19 cellular contexts compared by ENCODE assay signal in genomic region chr5:142883025-142883424, GRCh38.
DNase-seq lines count a peak whose midpoint lies in the region; ATAC-seq and TF ChIP-seq lines count a peak whose summit lies in the region.
"Had no signal": no experiment of that assay in that cellular context is flagged by ENCODE, and none has a peak within 500 bp of the region (broad histone marks: within the 10 kb centered on the region; RNA-seq: fewer than 3 reads in every experiment).

No MANE protein-coding gene starts in this region.

- no peak for ATAC-seq in HG03442 (IDR thresholded peaks at IDR 0.05; ENCODE audit: unreplicated experiment)
- ATAC-seq in HG02623 (IDR thresholded peaks at IDR 0.05; ENCODE audit: unreplicated experiment) = no peak
- ATAC-seq in GM21528 (IDR thresholded peaks at IDR 0.05; ENCODE audit: low FRiP score, unreplicated experiment) = no peak
- ATAC-seq: activated T-cell treated with anti-CD3 and anti-CD28 coated beads, Interleukin-2, amount 50 U/mL, for 4 hours had no signal

- H3K9ac ChIP-seq in subcutaneous abdominal adipose tissue (ENCODE audit: low read length in 5 of 5) = no peak overlapping the region
- H3K9ac ChIP-seq: BLaER1 treated with 17β-estradiol and CSF1 and Interleukin-3, amounts not matched to agents 10 nM and 100 nM had no signal

- no peak overlapping the region for H3K4me3 Mint-ChIP-seq in HFFc6
- no peak overlapping the region for H3K4me3 Mint-ChIP-seq in type B pancreatic cell
- H3K4me3 Mint-ChIP-seq: activated naive CD8-positive, alpha-beta T cell treated with anti-CD3 and anti-CD28 coated beads, Interleukin-2, amount 10 ng/mL, durations not matched to agents 7 days and 5 days; activated T-cell treated with anti-CD3 and anti-CD28 coated beads, Interleukin-2, amount 50 U/mL, for 4 hours; H9 had no signal

- H3K9me3 ChIP-seq in right atrium auricular region (no peaks in the 10 kb centered on the region), subcutaneous abdominal adipose tissue (ENCODE audit: control insufficient read depth in 5 of 5, low read length in 5 of 5) (no peaks in the 10 kb centered on the region)
- H3K9me3 ChIP-seq: BLaER1 treated with 17β-estradiol and CSF1 and Interleukin-3, amounts not matched to agents 10 nM and 100 nM; sigmoid colon had no signal

- no peaks in the 10 kb centered on the region for H3K36me3 Mint-ChIP-seq in HFFc6 (ENCODE audit: low read depth)
- no peaks in the 10 kb centered on the region for H3K36me3 Mint-ChIP-seq in type B pancreatic cell
- H3K36me3 Mint-ChIP-seq: activated naive CD8-positive, alpha-beta T cell treated with anti-CD3 and anti-CD28 coated beads, Interleukin-2, amount 10 ng/mL, durations not matched to agents 7 days and 5 days had no signal

- H3K27me3 Mint-ChIP-seq in HFFc6 (ENCODE audit: insufficient read depth) = peaks cover 2% of the 10 kb centered on the region; the same call in 1 of the 2 replicates
- no peaks in the 10 kb centered on the region for H3K27me3 Mint-ChIP-seq in type B pancreatic cell
- H3K27me3 Mint-ChIP-seq: activated naive CD8-positive, alpha-beta T cell treated with anti-CD3 and anti-CD28 coated beads, Interleukin-2, amount 10 ng/mL, durations not matched to agents 7 days and 5 days had no signal

- H3K4me1 ChIP-seq in right atrium auricular region (peaks cover 0 to 88% of the 10 kb centered on the region in 2 donors), subcutaneous abdominal adipose tissue (ENCODE audit: control insufficient read depth in 5 of 5, insufficient read depth in 5 of 5, low read length in 5 of 5) (peaks cover 0 to 33% (median 18%) of the 10 kb centered on the region in 5 donors)

- H3K4me1 Mint-ChIP-seq in HFFc6 (ENCODE audit: low read depth) = peaks cover 45% of the 10 kb centered on the region
- H3K4me1 Mint-ChIP-seq in type B pancreatic cell (ENCODE audit: unreplicated experiment) = peaks cover 6% of the 10 kb centered on the region

- no peak for TF ChIP-seq CTCF in HFFc6 (IDR thresholded peaks at IDR 0.05)
- TF ChIP-seq CTCF in coronary artery (IDR thresholded peaks at IDR 0.05) = no peak
- TF ChIP-seq CTCF in right atrium auricular region (IDR thresholded peaks at IDR 0.05) = no peak
- no peak for TF ChIP-seq CTCF in type B pancreatic cell (conservative IDR thresholded peaks at IDR 0.05)

- H3K27me3 ChIP-seq in right atrium auricular region = no peaks in the 10 kb centered on the region
- H3K27me3 ChIP-seq in subcutaneous abdominal adipose tissue (ENCODE audit: control insufficient read depth in 5 of 5, insufficient read depth in 4 of 5, low read length in 5 of 5) = no peaks in the 10 kb centered on the region
- H3K27me3 ChIP-seq: BLaER1 treated with 17β-estradiol and CSF1 and Interleukin-3, amounts not matched to agents 10 nM and 100 nM; sigmoid colon had no signal

- H3K9me3 Mint-ChIP-seq in HFFc6 = no peaks in the 10 kb centered on the region
- no peaks in the 10 kb centered on the region for H3K9me3 Mint-ChIP-seq in type B pancreatic cell
- H3K9me3 Mint-ChIP-seq: activated naive CD8-positive, alpha-beta T cell treated with anti-CD3 and anti-CD28 coated beads, Interleukin-2, amount 10 ng/mL, durations not matched to agents 7 days and 5 days; activated T-cell treated with anti-CD3 and anti-CD28 coated beads, Interleukin-2, amount 50 U/mL, for 4 hours; H9 had no signal

- H3K36me3 ChIP-seq in right atrium auricular region (peaks cover 14% of the 10 kb centered on the region), subcutaneous abdominal adipose tissue (ENCODE audit: control insufficient read depth in 5 of 5, insufficient read depth in 5 of 5, low read length in 5 of 5) (peaks cover 0 to 19% (median 0%) of the 10 kb centered on the region in 5 donors)
- H3K36me3 ChIP-seq: sigmoid colon had no signal

- H3K27ac Mint-ChIP-seq in HFFc6 = no peak overlapping the region
- H3K27ac Mint-ChIP-seq in type B pancreatic cell = no peak overlapping the region
- H3K27ac Mint-ChIP-seq: activated naive CD8-positive, alpha-beta T cell treated with anti-CD3 and anti-CD28 coated beads, Interleukin-2, amount 10 ng/mL, durations not matched to agents 7 days and 5 days; H9 had no signal

- peak overlapping the region; percentile 48 to 76 for H3K27ac ChIP-seq in coronary artery
- peak overlapping the region; percentile 60 to 82 for H3K27ac ChIP-seq in right atrium auricular region
- peak overlapping the region; percentile 2 for H3K27ac ChIP-seq in subcutaneous abdominal adipose tissue (ENCODE audit: low read depth, low read length)
- H3K27ac ChIP-seq: BLaER1 treated with 17β-estradiol and CSF1 and Interleukin-3, amounts not matched to agents 10 nM and 100 nM; sigmoid colon had no signal

- DNase-seq in HFFc6 (peak; percentile 36), coronary artery (ENCODE audit: low spot score) (peak; percentile 87), right atrium auricular region (ENCODE audit: low spot score) (peak; percentile 85), type B pancreatic cell (ENCODE audit: extremely low spot score, unreplicated experiment) (no peak)
- DNase-seq: activated naive CD8-positive, alpha-beta T cell treated with anti-CD3 and anti-CD28 coated beads, Interleukin-2, amount 10 ng/mL, durations not matched to agents 7 days and 5 days; activated T-cell treated with anti-CD3 and anti-CD28 coated beads, Interleukin-2, amount 50 U/mL, for 4 hours; DMS79; H9; KBM-7; NCI-H2227 treated with DMSO at 0.1 percent for 48 hours; SHP77 treated with DMSO at 0.1 percent for 48 hours; sigmoid colon; stimulated activated CD4-positive, alpha-beta T cell treated with anti-CD3 and anti-CD28 coated beads, Interleukin-4, amount 100 ng/mL, for 4 hours; T1000 had no signal

- H3K4me3 ChIP-seq in coronary artery (peak overlapping the region; percentile 0), right atrium auricular region (no peak overlapping the region), subcutaneous abdominal adipose tissue (ENCODE audit: low read depth in 1 of 5, low read length in 5 of 5) (no peak overlapping the region)
- H3K4me3 ChIP-seq: BLaER1 treated with 17β-estradiol and CSF1 and Interleukin-3, amounts not matched to agents 10 nM and 100 nM; sigmoid colon had no signal

Comparison
In these comparisons a context has a peak if more than half of its experiments do, and no peak if none do; other contexts are left out.
1. H3K27ac ChIP-seq: peak in every context shown above with its lines; median percentile 71 in right atrium auricular region; 62 in coronary artery; 2 in subcutaneous abdominal adipose tissue.